In the genomic region with DNA sequence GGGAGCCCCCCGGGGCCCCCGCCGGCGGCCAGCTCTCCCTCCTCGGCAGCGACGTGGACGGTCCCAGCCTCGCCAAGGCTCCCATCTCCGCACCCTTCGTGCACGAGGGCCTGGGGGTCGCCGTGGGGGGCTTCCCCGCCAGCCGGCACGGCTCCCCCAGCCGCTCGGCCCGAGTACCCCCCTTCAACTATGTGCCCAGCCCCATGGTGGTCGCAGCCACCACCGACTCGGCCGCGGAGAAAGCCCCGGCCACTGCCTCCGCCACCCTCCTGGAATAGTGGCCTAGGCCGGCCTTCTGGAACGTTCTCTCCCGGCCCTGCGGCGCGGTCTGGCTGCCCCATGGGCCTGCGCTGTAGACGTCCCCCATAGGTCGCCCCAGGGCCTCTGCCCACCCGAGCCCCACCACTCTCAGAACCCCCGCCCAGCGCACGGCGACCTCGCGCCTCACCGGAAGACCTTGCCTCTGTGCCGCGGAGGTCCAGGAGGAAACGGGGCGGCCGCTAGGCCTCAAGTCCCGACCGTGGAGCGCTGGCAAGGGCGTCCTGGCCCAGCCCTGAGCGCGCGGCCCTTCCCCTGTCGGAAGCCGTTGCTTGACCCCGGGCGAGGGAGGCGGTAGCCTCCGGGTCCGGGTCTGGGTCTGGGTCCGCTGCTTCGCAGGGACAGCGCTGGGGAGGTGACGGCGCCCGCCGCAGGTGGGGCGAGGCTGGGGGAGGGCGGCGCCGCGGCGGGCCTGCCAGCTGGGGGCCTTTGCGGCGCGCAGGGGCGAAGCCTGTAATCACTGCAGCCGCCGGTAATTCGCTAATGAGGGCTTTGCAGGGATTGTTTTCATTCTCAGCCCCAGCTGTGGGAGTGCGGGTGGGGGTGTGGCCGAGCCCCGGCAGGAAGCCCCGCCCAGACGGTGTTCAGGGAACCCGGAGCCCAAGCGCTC, we compare ENCODE assay signal across 8 cellular contexts. TPM values are rescaled to one million over a fixed set of nuclear protein-coding genes. Genes with fewer than 3 reads are reported as not detected.
A peak's percentile ranks its signal among the peaks of the same experiment; 100 is the strongest.
DNase-seq lines count a peak whose midpoint lies in the region; ATAC-seq, FAIRE-seq and TF ChIP-seq lines count a peak whose summit lies in the region.

No MANE protein-coding gene starts in this region.

- H4K8ac ChIP-seq in trophoblast cell (ENCODE audit: low read depth, low read length) = no peak overlapping the region

- no peaks in the 10 kb centered on the region for H3K79me2 ChIP-seq in trophoblast cell (ENCODE audit: control insufficient read depth, insufficient read depth, low read length, poor library complexity)

- FAIRE-seq in D721Med (lab: Jason Lieb, UNC) = no peak

- no peak overlapping the region for H3K27ac ChIP-seq in esophagus muscularis mucosa (replicated peaks in 1 of 4)
- H3K27ac ChIP-seq in trophoblast cell (ENCODE audit: low read depth, low read length) = no peak overlapping the region

- H2AK5ac ChIP-seq in trophoblast cell (ENCODE audit: low read length) = no peak overlapping the region

- no peak overlapping the region for H2BK120ac ChIP-seq in trophoblast cell (ENCODE audit: insufficient read depth, low read length, poor library complexity)

- ATAC-seq in GM18505 (IDR thresholded peaks at IDR 0.05; ENCODE audit: unreplicated experiment) = no peak

- peak overlapping the region; percentile 50 for H3K4me2 ChIP-seq in trophoblast cell (ENCODE audit: low read length)

- H2BK12ac ChIP-seq in trophoblast cell (ENCODE audit: low read length) = no peak overlapping the region

- H3K9me3 Mint-ChIP-seq in type B pancreatic cell = no peaks in the 10 kb centered on the region

- no peak overlapping the region for H3K18ac ChIP-seq in trophoblast cell (ENCODE audit: low read length)

- no peaks in the 10 kb centered on the region for H3K79me1 ChIP-seq in trophoblast cell (ENCODE audit: low read length)

- H3K9me3 ChIP-seq in esophagus muscularis mucosa (no peaks in the 10 kb centered on the region), trophoblast cell (ENCODE audit: insufficient read depth, low read depth, low read length) (peaks cover 27% of the 10 kb centered on the region)

- H2BK5ac ChIP-seq in trophoblast cell (ENCODE audit: low read depth, low read length, poor library complexity) = no peak overlapping the region

- H3K4me3 Mint-ChIP-seq in type B pancreatic cell = peak overlapping the region; percentile 65

- H3K23ac ChIP-seq in trophoblast cell (ENCODE audit: low read length) = no peak overlapping the region

- no peaks in the 10 kb centered on the region for H3K4me1 Mint-ChIP-seq in type B pancreatic cell (ENCODE audit: unreplicated experiment)

- no peak overlapping the region for H2AFZ ChIP-seq in trophoblast cell (ENCODE audit: insufficient read depth, low read length, poor library complexity)

- no peak overlapping the region for H3K9ac ChIP-seq in trophoblast cell (ENCODE audit: low read length)

- intact Hi-C loops in esophagus muscularis mucosa (cut with DNase I) = no loop called here

- H3K27me3 ChIP-seq in esophagus muscularis mucosa (peaks cover 32 to 100% (median 71%) of the 10 kb centered on the region in 4 donors), trophoblast cell (ENCODE audit: insufficient read depth, low read length) (peaks cover 71% of the 10 kb centered on the region)

- H3K4me3 ChIP-seq in esophagus muscularis mucosa (peak overlapping the region; percentile 46 to 59 (median 49)), trophoblast cell (ENCODE audit: low read depth, low read length) (no peak overlapping the region)

- H3K27ac Mint-ChIP-seq in type B pancreatic cell = no peak overlapping the region

- H3K27me3 Mint-ChIP-seq in type B pancreatic cell = peaks cover 32% of the 10 kb centered on the region

- H3K4me1 ChIP-seq in esophagus muscularis mucosa (peaks cover 58 to 94% (median 86%) of the 10 kb centered on the region in 4 donors), trophoblast cell (ENCODE audit: control insufficient read depth in 1 of 2, insufficient read depth in 2 of 2, low read length in 2 of 2) (peaks cover 5 to 19% of the 10 kb centered on the region in 2 experiments)

- DNase-seq in D721Med (ENCODE audit: insufficient read length, low spot score) (peak; percentile 99), NCI-H2081 treated with DMSO at 0.1 percent for 48 hours (lab: John Stamatoyannopoulos, UW) (peak; percentile 9), esophagus muscularis mucosa (ENCODE audit: extremely low spot score) (no peak), trophoblast cell (peak in 1 of 2 donors; percentile 56), type B pancreatic cell (ENCODE audit: extremely low spot score, unreplicated experiment) (no peak), COLO829 (ENCODE audit: low spot score) (no peak)
- DNase-seq in activated CD8-positive, alpha-beta memory T cell treated with anti-CD3 and anti-CD28 coated beads, Interleukin-2, amount 50 U/mL, for 1 hour (ENCODE audit: extremely low read depth) = peak; percentile 12

- H3K36me3 Mint-ChIP-seq in type B pancreatic cell = no peaks in the 10 kb centered on the region

- H3K36me3 ChIP-seq in esophagus muscularis mucosa (peaks cover 0 to 17% (median 7%) of the 10 kb centered on the region in 4 donors), trophoblast cell (ENCODE audit: control insufficient read depth in 1 of 2, insufficient read depth in 2 of 2, low read length in 2 of 2) (peaks cover 6 to 10% of the 10 kb centered on the region in 2 experiments)

- no peak overlapping the region for H4K12ac ChIP-seq in trophoblast cell (ENCODE audit: low read depth, low read length)

- 12% methylated on average over 29 of the region's 90 CpGs for WGBS in esophagus muscularis mucosa
- WGBS in trophoblast cell (ENCODE audit: extremely low coverage, insufficient coverage, insufficient read length) = no CpG with 5 or more reads among the region's 90 CpGs

- H3K14ac ChIP-seq in trophoblast cell (ENCODE audit: low read length) = no peak overlapping the region

- H4K91ac ChIP-seq in trophoblast cell (ENCODE audit: low read depth, low read length) = no peak overlapping the region

- TF ChIP-seq POLR2A in esophagus muscularis mucosa (IDR thresholded peaks at IDR 0.05; ENCODE audit: low read depth) = no peak
- TF ChIP-seq POLR2A in GM18505 (IDR thresholded peaks at IDR 0.05; ENCODE audit: borderline replicate concordance, extremely low read depth, insufficient read depth, insufficient read length) = no peak

- no peak for TF ChIP-seq CTCF in D721Med (IDR thresholded peaks at IDR 0.05; ENCODE audit: insufficient read depth, missing control alignments)
- TF ChIP-seq CTCF in esophagus muscularis mucosa (IDR thresholded peaks at IDR 0.05) = no peak
- no peak for TF ChIP-seq CTCF in type B pancreatic cell (conservative IDR thresholded peaks at IDR 0.05)

- H3K4ac ChIP-seq in trophoblast cell (ENCODE audit: low read depth, low read length) = no peak overlapping the region

- TF ChIP-seq EP300 in esophagus muscularis mucosa (IDR thresholded peaks at IDR 0.05) = no peak

RNA-seq across cellular contexts. Expression of a gene that starts 8.8 kb away (rescaled TPM):
- total RNA-seq in esophagus muscularis mucosa = 10 to 100 TPM; 21.6 to 43.6 (median 29.8) TPM
- 20.9 and 21.6 TPM in 2 replicates for polyA plus RNA-seq in trophoblast cell (2013)
- 36.6 and 37.5 TPM in 2 replicates for total RNA-seq in type B pancreatic cell (ENCODE audit: low replicate concordance)

RNA-seq across cellular contexts. Expression of a gene that starts 19.9 kb away (rescaled TPM):
- total RNA-seq in esophagus muscularis mucosa (1 to 10 TPM; 1.9 to 5.4 (median 3.3) TPM), type B pancreatic cell (ENCODE audit: low replicate concordance) (9.6 and 12.4 TPM in 2 replicates)
- polyA plus RNA-seq in trophoblast cell (2013) = 3.6 and 3.7 TPM in 2 replicates

RNA-seq across cellular contexts. Expression of a gene that starts 20.3 kb away (rescaled TPM):
- 1 to 10 TPM in 2 of 4 donors, under 1 TPM in 2; 0.42 to 1.8 (median 1.2) TPM for total RNA-seq in esophagus muscularis mucosa
- 0.18 and 0.40 TPM in 2 replicates for polyA plus RNA-seq in trophoblast cell (2013)
- total RNA-seq in type B pancreatic cell (ENCODE audit: low replicate concordance) = 1.2 and 9.2 TPM in 2 replicates

RNA-seq across cellular contexts. Expression of a gene that starts 20.8 kb away (rescaled TPM):
- total RNA-seq in esophagus muscularis mucosa = 1 to 10 TPM in 1 of 4 donors, under 1 TPM in 2, not detected in 1; 0.23 to 2.3 (median 0.99) TPM
- 4.2 and 4.8 TPM in 2 replicates for polyA plus RNA-seq in trophoblast cell (2013)
- 17.3 and 34.5 TPM in 2 replicates for total RNA-seq in type B pancreatic cell (ENCODE audit: low replicate concordance)

RNA-seq across cellular contexts. Expression of a gene that starts 32.0 kb away (rescaled TPM):
- total RNA-seq in esophagus muscularis mucosa (1,000 to 10,000 TPM; 1,297 to 2,978 (median 2,171) TPM), type B pancreatic cell (ENCODE audit: low replicate concordance) (1,251 and 1,344 TPM in 2 replicates)
- 1,862 and 1,936 TPM in 2 replicates for polyA plus RNA-seq in trophoblast cell (2013)

Comparison
In these comparisons a context has a peak if more than half of its experiments do, and no peak if none do; other contexts are left out.
1. DNase-seq: peak in D721Med (single experiment), NCI-H2081 treated with DMSO at 0.1 percent for 48 hours (single experiment) and activated CD8-positive, alpha-beta memory T cell treated with anti-CD3 and anti-CD28 coated beads, Interleukin-2, amount 50 U/mL, for 1 hour (single experiment); none in esophagus muscularis mucosa (single experiment), type B pancreatic cell (single experiment) and COLO829 (single experiment).